ENCODE assay signal across 23 cellular contexts in the genomic region with DNA sequence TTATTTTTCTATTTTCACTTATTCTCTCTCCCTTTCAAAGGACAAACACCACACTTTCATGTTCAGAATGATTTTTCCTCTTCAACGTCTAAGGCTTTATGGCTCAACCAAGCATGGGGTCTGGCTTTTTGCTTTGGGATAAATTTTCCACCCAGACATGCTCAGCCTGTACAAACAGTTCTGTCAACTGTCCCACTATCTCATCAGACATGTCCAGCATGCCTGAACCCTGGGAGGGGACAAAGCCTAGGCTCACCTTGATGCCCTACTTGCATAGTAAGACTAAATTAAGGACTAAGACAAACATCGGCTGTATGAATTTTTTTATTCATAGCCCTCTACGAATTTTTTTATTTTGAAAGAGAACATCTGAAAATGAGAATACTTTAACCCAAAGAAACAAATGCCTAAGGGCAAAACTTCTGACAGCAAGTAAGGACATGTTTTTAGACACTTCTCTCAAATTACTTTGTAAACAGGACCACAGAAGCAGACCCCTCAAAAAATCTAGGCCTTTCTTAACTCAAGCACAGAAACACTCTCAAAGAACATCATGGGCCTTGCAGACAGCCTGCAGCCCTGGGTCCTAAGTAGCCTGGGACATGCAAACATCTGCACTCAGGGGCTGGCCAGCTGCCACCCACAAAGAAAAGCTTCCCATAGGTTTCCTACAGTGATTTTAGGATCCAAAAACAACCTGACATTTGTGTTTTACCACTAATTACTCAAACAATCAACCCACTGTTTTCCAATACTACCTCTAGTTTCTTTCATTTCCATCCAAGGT.
DNase-seq lines count a peak whose midpoint lies in the region; ATAC-seq and TF ChIP-seq lines count a peak whose summit lies in the region.
"Had no signal": no experiment of that assay in that cellular context is flagged by ENCODE, and none has a peak within 500 bp of the region (broad histone marks: within the 10 kb centered on the region; RNA-seq: fewer than 3 reads in every experiment).

No MANE protein-coding gene starts in this region.

- WGBS in right cardiac atrium: 79% methylated on average over 3 of the region's 3 CpGs

- no peaks in the 10 kb centered on the region for H3K9me3 ChIP-seq in left ventricle myocardium inferior (replicated peaks)
- H3K9me3 ChIP-seq in right cardiac atrium (ENCODE audit: control insufficient read depth, low read length): no peaks in the 10 kb centered on the region
- H3K9me3 ChIP-seq in lower lobe of right lung: no peaks in the 10 kb centered on the region
- H3K9me3 ChIP-seq: A549, Caco-2, right atrium auricular region, upper lobe of left lung had no signal

- intact Hi-C loops in left ventricle myocardium inferior (cut with micrococcal nuclease) (no loop called here), right cardiac atrium (cut with DNase I) (no loop called here), lower lobe of right lung (cut with DNase I) (no loop called here)

- H3K4me1 ChIP-seq in left ventricle myocardium inferior (peaks cover 7% of the 10 kb centered on the region), right cardiac atrium (ENCODE audit: control insufficient read depth, insufficient read depth, low read length) (no peaks in the 10 kb centered on the region), lower lobe of right lung (no peaks in the 10 kb centered on the region)
- H3K4me1 ChIP-seq: A549, Caco-2, right atrium auricular region, upper lobe of left lung had no signal

- no peak for TF ChIP-seq CTCF in left ventricle myocardium inferior (IDR thresholded peaks at IDR 0.05; ENCODE audit: borderline replicate concordance)
- no peak for TF ChIP-seq CTCF in lower lobe of right lung (IDR thresholded peaks at IDR 0.05)

- no peak for ATAC-seq in right cardiac atrium
- ATAC-seq in lower lobe of right lung: no peak
- no peak for ATAC-seq in GM21515 (IDR thresholded peaks at IDR 0.05; ENCODE audit: unreplicated experiment)
- ATAC-seq in HG03097 (IDR thresholded peaks at IDR 0.05; ENCODE audit: low FRiP score, unreplicated experiment): no peak
- ATAC-seq: A549; activated CD4-positive, alpha-beta T cell treated with anti-CD3 and anti-CD28 coated beads for 36 hours; activated T-cell treated with anti-CD3 and anti-CD28 coated beads, Interleukin-2, amount 50 U/mL, for 72 hours; stimulated activated naive CD8-positive, alpha-beta T cell treated with anti-CD3 and anti-CD28 coated beads, Interleukin-15, amount 100 ng/mL, for 72 hours; T-cell had no signal

- H3K27ac ChIP-seq in left ventricle myocardium inferior (replicated peaks): no peak overlapping the region
- H3K27ac ChIP-seq in right cardiac atrium (ENCODE audit: low read length): no peak overlapping the region
- no peak overlapping the region for H3K27ac ChIP-seq in lower lobe of right lung
- peak overlapping the region; percentile 28 for H3K27ac ChIP-seq in temporal lobe (ENCODE audit: low read depth, low read length)
- H3K27ac ChIP-seq: A549, right atrium auricular region, upper lobe of left lung had no signal

- H3K27me3 ChIP-seq in left ventricle myocardium inferior (ENCODE audit: low read depth) (no peaks in the 10 kb centered on the region), right cardiac atrium (ENCODE audit: control insufficient read depth, insufficient read depth) (no peaks in the 10 kb centered on the region), lower lobe of right lung (ENCODE audit: low read depth) (no peaks in the 10 kb centered on the region)
- H3K27me3 ChIP-seq: right atrium auricular region, upper lobe of left lung had no signal

- peak; percentile 25 for DNase-seq in left ventricle myocardium inferior
- no peak for DNase-seq in right cardiac atrium
- DNase-seq in astrocyte of the hippocampus (ENCODE audit: low read depth, low spot score): peak; percentile 36
- peak; percentile 24 for DNase-seq in lower lobe of right lung
- DNase-seq in activated CD4-positive, alpha-beta T cell treated with anti-CD3 and anti-CD28 coated beads for 48 hours: no peak
- DNase-seq: activated CD4-positive, alpha-beta T cell treated with anti-CD3 and anti-CD28 coated beads for 36 hours; activated naive CD4-positive, alpha-beta T cell treated with anti-CD3 and anti-CD28 coated beads, Interleukin-2, amount 10 ng/mL, durations not matched to agents 7 days and 5 days; activated T-cell treated with anti-CD3 and anti-CD28 coated beads, Interleukin-2, amount 50 U/mL, for 72 hours; Caco-2; hypothalamus; NCI-H146; nucleus accumbens; OCI-M1; SHP77; stimulated activated naive CD8-positive, alpha-beta T cell treated with anti-CD3 and anti-CD28 coated beads, Interleukin-15, amount 100 ng/mL, for 72 hours; T-cell; upper lobe of left lung had no signal

- no peaks in the 10 kb centered on the region for H3K36me3 ChIP-seq in left ventricle myocardium inferior
- H3K36me3 ChIP-seq in lower lobe of right lung: no peaks in the 10 kb centered on the region
- H3K36me3 ChIP-seq: right atrium auricular region, upper lobe of left lung had no signal

- no peak overlapping the region for H3K4me3 ChIP-seq in left ventricle myocardium inferior
- no peak overlapping the region for H3K4me3 ChIP-seq in right cardiac atrium (ENCODE audit: low read length)
- no peak overlapping the region for H3K4me3 ChIP-seq in lower lobe of right lung
- H3K4me3 ChIP-seq: A549, lung, right atrium auricular region, upper lobe of left lung had no signal

Comparison
In these comparisons a context has a peak if more than half of its experiments do, and no peak if none do; other contexts are left out.
1. DNase-seq: peak in left ventricle myocardium inferior (single experiment), astrocyte of the hippocampus (single experiment) and lower lobe of right lung (single experiment); none in right cardiac atrium (0 of 3) and activated CD4-positive, alpha-beta T cell treated with anti-CD3 and anti-CD28 coated beads for 48 hours (single experiment).